Comparison of ENCODE assay signal across 13 cellular contexts in genomic region chr2:168432565-168433186, GRCh38. TPM values are rescaled to one million over a fixed set of nuclear protein-coding genes. Genes with fewer than 3 reads are reported as not detected.
DNase-seq lines count a peak whose midpoint lies in the region; ATAC-seq and TF ChIP-seq lines count a peak whose summit lies in the region.
"Had no signal": no experiment of that assay in that cellular context is flagged by ENCODE, and none has a peak within 500 bp of the region (broad histone marks: within the 10 kb centered on the region; RNA-seq: fewer than 3 reads in every experiment).

No MANE protein-coding gene starts in this region.

- peak overlapping the region; percentile 44 for H3K4me2 ChIP-seq in MM.1S (ENCODE audit: low read depth, low read length)
- no peak overlapping the region for H3K4me2 ChIP-seq in hepatocyte

- H3K27me3 ChIP-seq in MM.1S (replicated peaks; ENCODE audit: insufficient read depth, low read length) (no peaks in the 10 kb centered on the region), hepatocyte (no peaks in the 10 kb centered on the region)
- H3K27me3 ChIP-seq: colonic mucosa, heart right ventricle had no signal

- H4K20me1 ChIP-seq in MM.1S (ENCODE audit: insufficient read depth, low read length): no peaks in the 10 kb centered on the region
- H4K20me1 ChIP-seq in hepatocyte (ENCODE audit: insufficient read depth, poor library complexity, severe bottlenecking): no peaks in the 10 kb centered on the region

- H3K9me3 ChIP-seq in MM.1S (replicated peaks; ENCODE audit: insufficient read depth, low read length) (no peaks in the 10 kb centered on the region), hepatocyte (ENCODE audit: low read depth) (no peaks in the 10 kb centered on the region)
- H3K9me3 ChIP-seq: colonic mucosa, heart right ventricle had no signal

- H3K4me1 ChIP-seq in MM.1S (ENCODE audit: low read length) (peaks cover 16% of the 10 kb centered on the region), hepatocyte (ENCODE audit: insufficient read depth) (peaks cover 9% of the 10 kb centered on the region)
- H3K4me1 ChIP-seq: colonic mucosa had no signal

- H3K4me1 Mint-ChIP-seq in activated naive CD8-positive, alpha-beta T cell treated with anti-CD3 and anti-CD28 coated beads, Interleukin-2, amount 50 U/mL, for 24 hours: peaks cover 50% of the 10 kb centered on the region

- no peaks in the 10 kb centered on the region for H3K27me3 Mint-ChIP-seq in activated naive CD8-positive, alpha-beta T cell treated with anti-CD3 and anti-CD28 coated beads, Interleukin-2, amount 50 U/mL, for 24 hours

- 66% methylated on average over 3 of the region's 3 CpGs for WGBS in hepatocyte (ENCODE audit: low lambda C conversion rate, missing lambda C conversion rate)

- no peak overlapping the region for H3K4me3 ChIP-seq in MM.1S (ENCODE audit: low read length)
- no peak overlapping the region for H3K4me3 ChIP-seq in hepatocyte
- H3K4me3 ChIP-seq: colonic mucosa, heart right ventricle had no signal

- peaks cover 13% of the 10 kb centered on the region for H3F3A ChIP-seq in MM.1S (ENCODE audit: insufficient read depth, low read length)

- H2AFZ ChIP-seq in MM.1S (ENCODE audit: low read length) (no peak overlapping the region), hepatocyte (no peak overlapping the region)

- H3K9me2 ChIP-seq in MM.1S (replicated peaks; ENCODE audit: insufficient read depth, low read length) (no peaks in the 10 kb centered on the region), hepatocyte (replicated peaks; ENCODE audit: insufficient read depth) (no peaks in the 10 kb centered on the region)

- H3K79me2 ChIP-seq in MM.1S (ENCODE audit: low read length): no peaks in the 10 kb centered on the region
- H3K79me2 ChIP-seq in hepatocyte: no peaks in the 10 kb centered on the region

- H3K4me3 Mint-ChIP-seq in activated naive CD8-positive, alpha-beta T cell treated with anti-CD3 and anti-CD28 coated beads, Interleukin-2, amount 50 U/mL, for 24 hours: peak overlapping the region; percentile 49

- ATAC-seq in GM18858 (IDR thresholded peaks at IDR 0.05; ENCODE audit: unreplicated experiment) (peak; percentile 52), GM21447 (IDR thresholded peaks at IDR 0.05; ENCODE audit: unreplicated experiment) (peak; percentile 64), GM18511 (IDR thresholded peaks at IDR 0.05; ENCODE audit: unreplicated experiment) (no peak)
- peak; percentile 69 for ATAC-seq in activated naive CD8-positive, alpha-beta T cell treated with anti-CD3 and anti-CD28 coated beads, Interleukin-2, amount 50 U/mL, for 24 hours
- ATAC-seq: heart right ventricle, sciatic nerve had no signal

- H3K9ac ChIP-seq in MM.1S (ENCODE audit: low read length): no peak overlapping the region

- H3K36me3 ChIP-seq in MM.1S (replicated peaks; ENCODE audit: insufficient read depth, low read length) (no peaks in the 10 kb centered on the region), hepatocyte (replicated peaks; ENCODE audit: insufficient read depth, low read depth) (no peaks in the 10 kb centered on the region)
- H3K36me3 ChIP-seq: colonic mucosa, heart right ventricle had no signal

- H3K27ac Mint-ChIP-seq in activated naive CD8-positive, alpha-beta T cell treated with anti-CD3 and anti-CD28 coated beads, Interleukin-2, amount 50 U/mL, for 24 hours: peak overlapping the region; percentile 75

- H3K27ac ChIP-seq in MM.1S (ENCODE audit: low read length): peak overlapping the region; percentile 33; the same call in 1 of the 2 replicates
- H3K27ac ChIP-seq in hepatocyte: no peak overlapping the region
- H3K27ac ChIP-seq: colonic mucosa, heart right ventricle had no signal

- no peaks in the 10 kb centered on the region for H3K36me3 Mint-ChIP-seq in activated naive CD8-positive, alpha-beta T cell treated with anti-CD3 and anti-CD28 coated beads, Interleukin-2, amount 50 U/mL, for 24 hours (ENCODE audit: low read depth)

- H3K9me3 Mint-ChIP-seq in activated naive CD8-positive, alpha-beta T cell treated with anti-CD3 and anti-CD28 coated beads, Interleukin-2, amount 50 U/mL, for 24 hours: no peaks in the 10 kb centered on the region

- DNase-seq in MM.1S (peak; percentile 92), hepatocyte (ENCODE audit: low spot score) (no peak), NCI-H2029 treated with DMSO at 0.1 percent for 48 hours (lab: John Stamatoyannopoulos, UW) (no peak), ureter (ENCODE audit: low spot score) (no peak)
- no peak for DNase-seq in activated naive CD8-positive, alpha-beta T cell treated with anti-CD3 and anti-CD28 coated beads, Interleukin-2, amount 50 U/mL, for 24 hours
- DNase-seq: activated CD8-positive, alpha-beta memory T cell treated with anti-CD3 and anti-CD28 coated beads for 24 hours; colonic mucosa; heart right ventricle; mesendoderm had no signal

- TF ChIP-seq CTCF in MM.1S (IDR thresholded peaks at IDR 0.05; ENCODE audit: low read length) (no peak), hepatocyte (IDR thresholded peaks at IDR 0.05; ENCODE audit: poor library complexity) (no peak)

RNA-seq across cellular contexts. Expression of gene CERS6, which starts 23.4 kb away (rescaled TPM):
- total RNA-seq in hepatocyte (97.9 and 99.1 TPM in 2 replicates), ureter (29.3 TPM)
- polyA plus RNA-seq in hepatocyte: 32.7 and 40.9 TPM in 2 replicates
